In genomic region chr14:68458840-68459469, GRCh38 we compare ENCODE assay signal across 8 cellular contexts.
DNase-seq lines count a peak whose midpoint lies in the region; ATAC-seq and TF ChIP-seq lines count a peak whose summit lies in the region.

No MANE protein-coding gene starts in this region.

- H3K27me3 Mint-ChIP-seq in endothelial cell (ENCODE audit: unreplicated experiment) (no peaks in the 10 kb centered on the region), nephron progenitor cell (ENCODE audit: low read depth, poor library complexity) (peaks cover under 1% of the 10 kb centered on the region)

- H3K4me3 Mint-ChIP-seq in endothelial cell (ENCODE audit: unreplicated experiment): no peak overlapping the region
- H3K4me3 Mint-ChIP-seq in nephron progenitor cell: no peak overlapping the region

- H3K4me1 Mint-ChIP-seq in endothelial cell (ENCODE audit: unreplicated experiment) (peaks cover 29% of the 10 kb centered on the region), nephron progenitor cell (peaks cover 39% of the 10 kb centered on the region)

- ATAC-seq in GM18858 (IDR thresholded peaks at IDR 0.05; ENCODE audit: unreplicated experiment) (no peak), HG02970 (IDR thresholded peaks at IDR 0.05; ENCODE audit: low FRiP score, unreplicated experiment) (no peak)

- TF ChIP-seq CTCF in endothelial cell (IDR thresholded peaks at IDR 0.05; ENCODE audit: unreplicated experiment): no peak
- no peak for TF ChIP-seq CTCF in nephron progenitor cell (IDR thresholded peaks at IDR 0.05)

- H3K9me3 Mint-ChIP-seq in endothelial cell (ENCODE audit: unreplicated experiment) (no peaks in the 10 kb centered on the region), nephron progenitor cell (peaks cover 27% of the 10 kb centered on the region)

- DNase-seq in Ammon's horn (ENCODE audit: low spot score) (peak; percentile 32), NCI-H2029 (lab: John Stamatoyannopoulos, UW) (peak; percentile 64), endothelial cell (ENCODE audit: low spot score) (peak; percentile 28), nephron progenitor cell (no peak)
- DNase-seq in activated CD4-positive, CD25-positive, alpha-beta regulatory T cell treated with anti-CD3 and anti-CD28 coated beads, Interleukin-2, amount 50 U/mL, for 72 hours: no peak
- DNase-seq in activated T-cell treated with anti-CD3 and anti-CD28 coated beads, Interleukin-2, amount 50 U/mL, for 1 hour: no peak

- H3K36me3 Mint-ChIP-seq in endothelial cell (ENCODE audit: low read depth, unreplicated experiment) (peaks cover 8% of the 10 kb centered on the region), nephron progenitor cell (ENCODE audit: low read depth) (peaks cover 25% of the 10 kb centered on the region)

- H3K27ac Mint-ChIP-seq in endothelial cell (ENCODE audit: unreplicated experiment) (peak overlapping the region; percentile 96), nephron progenitor cell (peak overlapping the region; percentile 90)

Comparison
In these comparisons a context has a peak if more than half of its experiments do, and no peak if none do; other contexts are left out.
1. DNase-seq: peak in Ammon's horn (single experiment), NCI-H2029 (single experiment) and endothelial cell (single experiment); none in nephron progenitor cell (single experiment), activated CD4-positive, CD25-positive, alpha-beta regulatory T cell treated with anti-CD3 and anti-CD28 coated beads, Interleukin-2, amount 50 U/mL, for 72 hours (single experiment) and activated T-cell treated with anti-CD3 and anti-CD28 coated beads, Interleukin-2, amount 50 U/mL, for 1 hour (single experiment).